In the genomic region with DNA sequence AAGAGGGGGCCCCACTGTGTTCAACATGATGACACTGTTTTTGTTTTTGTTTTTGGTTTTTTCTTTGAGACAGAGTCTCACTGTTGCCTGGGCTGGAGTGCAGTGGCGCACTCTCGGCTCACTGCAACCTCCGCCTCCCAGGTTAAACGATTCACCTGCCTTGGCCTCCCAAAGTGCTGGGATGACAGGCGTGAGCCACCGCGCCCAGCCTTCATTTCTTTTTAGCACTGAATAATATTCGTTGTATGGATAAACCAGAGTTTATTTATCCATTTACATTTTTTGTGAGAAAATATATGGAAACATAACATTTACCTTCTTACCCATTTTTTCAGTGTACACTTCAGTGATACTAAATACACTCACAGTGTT, we compare ENCODE assay signal across 1 cellular context.
TF ChIP-seq lines count a peak whose summit lies in the region.

No MANE protein-coding gene starts in this region.

TF ChIP-seq in K562, 482 proteins besides CTCF, POLR2A, EP300 and RAD21:
- TF ChIP-seq ZNF507 (tag; conservative IDR thresholded peaks at IDR 0.05) (peak; percentile 68), ZNF589 (CRISPR knock-in tag; IDR thresholded peaks at IDR 0.05; ENCODE audit: low read depth) (no peak)
